9 cellular contexts compared by ENCODE assay signal in the genomic region with DNA sequence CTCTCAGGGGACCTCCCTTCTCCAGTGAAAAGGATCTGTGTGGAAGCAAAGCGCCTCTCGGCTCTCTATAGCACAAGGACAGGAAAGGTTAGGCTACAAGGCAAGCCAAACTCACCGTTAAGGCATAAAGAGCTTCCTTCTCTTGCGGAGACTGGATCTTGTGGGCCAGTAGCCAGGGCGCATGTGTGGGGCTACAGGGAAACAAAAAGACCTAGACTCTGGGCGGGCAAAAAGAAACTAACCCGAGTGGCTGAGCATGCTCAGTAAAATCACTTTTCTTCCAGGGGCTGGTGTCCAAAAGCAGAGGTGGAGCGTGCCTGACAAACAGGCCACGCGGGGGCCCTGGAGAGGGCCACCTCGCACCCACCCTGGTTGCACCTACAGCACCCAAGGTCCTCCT.
"Had no signal": no experiment of that assay in that cellular context is flagged by ENCODE, and none has a peak within 500 bp of the region (broad histone marks: within the 10 kb centered on the region; RNA-seq: fewer than 3 reads in every experiment).

No MANE protein-coding gene starts in this region.

- H3K4me3 Mint-ChIP-seq: activated naive CD8-positive, alpha-beta T cell treated with anti-CD3 and anti-CD28 coated beads for 36 hours; naive B cell; T-helper 1 cell treated with Interleukin-12 subunit alpha and Interleukin-12 subunit beta and Interleukin-4 antibody, amounts not matched to agents 30 μg/mL and 1 μg/mL, for 36 hours had no signal

- H3K27me3 Mint-ChIP-seq: activated naive CD8-positive, alpha-beta T cell treated with anti-CD3 and anti-CD28 coated beads for 36 hours; naive B cell had no signal

- H3K27ac ChIP-seq: parathyroid adenoma, tibial nerve had no signal

- H3K9me3 Mint-ChIP-seq: activated naive CD8-positive, alpha-beta T cell treated with anti-CD3 and anti-CD28 coated beads for 36 hours; naive B cell; T-helper 1 cell treated with Interleukin-12 subunit alpha and Interleukin-12 subunit beta and Interleukin-4 antibody, amounts not matched to agents 30 μg/mL and 1 μg/mL, for 36 hours had no signal

- H3K27me3 ChIP-seq: heart right ventricle, tibial nerve had no signal

- H3K4me3 ChIP-seq: heart right ventricle, tibial nerve had no signal

- H3K9me3 ChIP-seq: heart right ventricle, tibial nerve had no signal

- DNase-seq: activated effector memory CD4-positive, alpha-beta T cell treated with anti-CD3 and anti-CD28 coated beads, Interleukin-2, amount 50 U/mL, for 16 hours; activated naive CD8-positive, alpha-beta T cell treated with anti-CD3 and anti-CD28 coated beads for 36 hours; heart right ventricle; naive B cell; retina; small intestine had no signal

- H3K27ac Mint-ChIP-seq: activated naive CD8-positive, alpha-beta T cell treated with anti-CD3 and anti-CD28 coated beads for 36 hours; T-helper 1 cell treated with Interleukin-12 subunit alpha and Interleukin-12 subunit beta and Interleukin-4 antibody, amounts not matched to agents 30 μg/mL and 1 μg/mL, for 36 hours had no signal
